In the genomic region with DNA sequence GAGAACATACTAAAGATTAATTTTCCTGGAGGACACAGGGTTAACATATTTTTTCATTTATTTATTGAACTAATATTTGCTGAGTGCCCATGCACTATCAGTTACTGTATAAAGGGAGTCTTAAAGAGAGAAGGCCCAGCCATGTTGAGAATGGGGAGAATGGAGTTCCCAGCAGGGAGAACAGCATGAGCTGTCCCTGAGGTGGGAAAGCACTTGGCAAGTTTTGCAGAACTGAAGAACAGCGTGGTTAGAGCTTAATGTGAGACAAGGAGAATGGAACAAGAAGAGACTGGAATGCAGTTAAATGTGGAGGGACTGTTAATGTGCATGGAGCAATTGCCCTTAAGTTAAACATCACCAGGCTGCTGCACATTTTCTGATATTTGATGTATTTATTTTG, we compare ENCODE assay signal across 17 cellular contexts.
DNase-seq lines count a peak whose midpoint lies in the region; ATAC-seq and TF ChIP-seq lines count a peak whose summit lies in the region.
"Had no signal": no experiment of that assay in that cellular context is flagged by ENCODE, and none has a peak within 500 bp of the region (broad histone marks: within the 10 kb centered on the region; RNA-seq: fewer than 3 reads in every experiment).

No MANE protein-coding gene starts in this region.

- no peaks in the 10 kb centered on the region for H3K9me3 ChIP-seq in HAP-1
- H3K9me3 ChIP-seq: breast epithelium, esophagus muscularis mucosa, Peyer's patch had no signal

- H3K27me3 ChIP-seq in HAP-1 (ENCODE audit: low read depth), result no peaks in the 10 kb centered on the region
- H3K27me3 ChIP-seq: breast epithelium, esophagus muscularis mucosa, Peyer's patch had no signal

- no peak for ATAC-seq in GM19452 (IDR thresholded peaks at IDR 0.05; ENCODE audit: unreplicated experiment)
- ATAC-seq in HG03439 (IDR thresholded peaks at IDR 0.05; ENCODE audit: unreplicated experiment), result no peak

- H3K4me3 ChIP-seq in choroid plexus epithelial cell (ENCODE audit: low read depth, low read length) (no peak overlapping the region), HAP-1 (no peak overlapping the region)
- H3K4me3 ChIP-seq: breast epithelium, esophagus muscularis mucosa, Peyer's patch had no signal

- H3K27me3 Mint-ChIP-seq in mesothelial cell of epicardium (ENCODE audit: low read depth), result no peaks in the 10 kb centered on the region
- H3K27me3 Mint-ChIP-seq: activated naive CD4-positive, alpha-beta T cell treated with anti-CD3 and anti-CD28 coated beads, Interleukin-2, amount 10 ng/mL, durations not matched to agents 7 days and 5 days had no signal

- H3K4me3 Mint-ChIP-seq in mesothelial cell of epicardium, result no peak overlapping the region
- H3K4me3 Mint-ChIP-seq: activated naive CD4-positive, alpha-beta T cell treated with anti-CD3 and anti-CD28 coated beads, Interleukin-2, amount 10 ng/mL, durations not matched to agents 7 days and 5 days had no signal

- H3K27ac Mint-ChIP-seq in mesothelial cell of epicardium, result peak overlapping the region; percentile 82
- H3K27ac Mint-ChIP-seq: activated naive CD4-positive, alpha-beta T cell treated with anti-CD3 and anti-CD28 coated beads, Interleukin-2, amount 10 ng/mL, durations not matched to agents 7 days and 5 days had no signal

- H3K4me1 ChIP-seq in HAP-1, result no peaks in the 10 kb centered on the region
- H3K4me1 ChIP-seq: breast epithelium, Peyer's patch had no signal

- no peaks in the 10 kb centered on the region for H3K9me3 Mint-ChIP-seq in mesothelial cell of epicardium
- H3K9me3 Mint-ChIP-seq: activated naive CD4-positive, alpha-beta T cell treated with anti-CD3 and anti-CD28 coated beads, Interleukin-2, amount 10 ng/mL, durations not matched to agents 7 days and 5 days had no signal

- no peaks in the 10 kb centered on the region for H3K36me3 Mint-ChIP-seq in mesothelial cell of epicardium
- H3K36me3 Mint-ChIP-seq: activated naive CD4-positive, alpha-beta T cell treated with anti-CD3 and anti-CD28 coated beads, Interleukin-2, amount 10 ng/mL, durations not matched to agents 7 days and 5 days had no signal

- DNase-seq in EH (ENCODE audit: low read depth), result peak; percentile 69
- peak; percentile 36 for DNase-seq in MV-4-11 (lab: John Stamatoyannopoulos, UW)
- peak; percentile 78 for DNase-seq in choroid plexus epithelial cell (ENCODE audit: low read depth)
- no peak for DNase-seq in mesothelial cell of epicardium (ENCODE audit: low spot score in 2 of 2, unreplicated experiment in 2 of 2)
- no peak for DNase-seq in hepatic stellate cell (ENCODE audit: low spot score)
- no peak for DNase-seq in HAP-1 (ENCODE audit: low spot score in 2 of 2)
- DNase-seq: activated CD4-positive, alpha-beta T cell treated with anti-CD3 and anti-CD28 coated beads, Interleukin-2, amount 50 U/mL, for 1 hour; activated naive CD4-positive, alpha-beta T cell treated with anti-CD3 and anti-CD28 coated beads, Interleukin-2, amount 10 ng/mL, durations not matched to agents 7 days and 5 days; head of caudate nucleus; NCI-H1105 treated with DMSO at 0.1 percent for 48 hours; NCI-H748 treated with DMSO at 0.1 percent for 48 hours; Peyer's patch; stimulated activated CD4-positive, alpha-beta T cell treated with anti-CD3 and anti-CD28 coated beads, Interleukin-4, amount 100 ng/mL, for 1 hour had no signal

- TF ChIP-seq CTCF in choroid plexus epithelial cell (conservative IDR thresholded peaks at IDR 0.05; ENCODE audit: low read depth, low read length), result no peak
- no peak for TF ChIP-seq CTCF in mesothelial cell of epicardium (IDR thresholded peaks at IDR 0.05; ENCODE audit: unreplicated experiment)

- H3K4me1 Mint-ChIP-seq in mesothelial cell of epicardium, result peaks cover 46% of the 10 kb centered on the region
- H3K4me1 Mint-ChIP-seq: activated naive CD4-positive, alpha-beta T cell treated with anti-CD3 and anti-CD28 coated beads, Interleukin-2, amount 10 ng/mL, durations not matched to agents 7 days and 5 days had no signal

- H3K36me3 ChIP-seq in HAP-1 (replicated peaks), result no peaks in the 10 kb centered on the region
- H3K36me3 ChIP-seq: breast epithelium, esophagus muscularis mucosa, Peyer's patch had no signal

- in situ Hi-C loops in HAP-1 (cut with MboI; ENCODE audit: low sequenced_read_pairs), result no loop called here

Comparison
In these comparisons a context has a peak if more than half of its experiments do, and no peak if none do; other contexts are left out.
1. DNase-seq: peak in EH (single experiment), MV-4-11 (single experiment) and choroid plexus epithelial cell (single experiment); none in mesothelial cell of epicardium (0 of 2), hepatic stellate cell (single experiment) and HAP-1 (0 of 2).